In the genomic region with DNA sequence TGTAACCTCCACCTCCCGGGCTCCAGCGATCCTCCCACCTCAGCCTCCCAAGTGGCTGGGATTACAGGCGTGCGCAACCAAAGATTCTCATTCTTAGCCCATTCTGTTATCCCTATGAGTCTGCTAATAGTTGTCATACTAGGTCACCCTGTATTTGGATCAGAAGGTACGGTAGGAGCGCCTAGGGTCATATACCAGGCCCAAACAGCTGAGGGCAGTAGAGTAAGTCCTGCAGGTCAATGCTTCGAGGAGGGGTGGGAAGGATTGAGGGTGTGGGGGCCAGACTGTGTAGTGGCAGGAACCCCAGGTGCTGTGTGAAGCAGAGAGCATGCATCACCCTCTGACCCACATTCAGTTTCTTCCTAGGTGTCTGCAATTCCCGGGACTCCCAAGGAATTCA, we compare ENCODE assay signal across 26 cellular contexts. TPM values are rescaled to one million over a fixed set of nuclear protein-coding genes. Genes with fewer than 3 reads are reported as not detected.
DNase-seq lines count a peak whose midpoint lies in the region; ATAC-seq and TF ChIP-seq lines count a peak whose summit lies in the region.
"Had no signal": no experiment of that assay in that cellular context is flagged by ENCODE, and none has a peak within 500 bp of the region (broad histone marks: within the 10 kb centered on the region; RNA-seq: fewer than 3 reads in every experiment).

No MANE protein-coding gene starts in this region.

- no peaks in the 10 kb centered on the region for H3K27me3 ChIP-seq in GM23338 (ENCODE audit: insufficient read depth)
- H3K27me3 ChIP-seq in WERI-Rb-1 (ENCODE audit: insufficient read depth, low read depth, severe bottlenecking) = no peaks in the 10 kb centered on the region
- H3K27me3 ChIP-seq in neutrophil = no peaks in the 10 kb centered on the region
- H3K27me3 ChIP-seq: BLaER1 treated with 17β-estradiol and CSF1 and Interleukin-3, amounts not matched to agents 10 nM and 100 nM; colonic mucosa; pancreas; SJCRH30; thyroid gland; vagina had no signal

- H3K4me3 ChIP-seq in GM23338 (no peak overlapping the region), WERI-Rb-1 (ENCODE audit: low read depth, low read length) (no peak overlapping the region), neutrophil (ENCODE audit: low read depth in 1 of 2, low read length in 1 of 2) (no peak overlapping the region)
- H3K4me3 ChIP-seq: BLaER1 treated with 17β-estradiol and CSF1 and Interleukin-3, amounts not matched to agents 10 nM and 100 nM; colonic mucosa; pancreas; SJCRH30; thyroid gland; vagina had no signal

- peaks cover 11% of the 10 kb centered on the region for H3K4me1 Mint-ChIP-seq in GM23338

- no peak overlapping the region for H3K27ac Mint-ChIP-seq in GM23338
- H3K27ac Mint-ChIP-seq: activated naive CD8-positive, alpha-beta T cell treated with anti-CD3 and anti-CD28 coated beads, Interleukin-2, amount 50 U/mL, for 24 hours; stimulated activated naive CD8-positive, alpha-beta T cell treated with anti-CD3 and anti-CD28 coated beads, Interleukin-15, amount 100 ng/mL, for 72 hours had no signal

- 0 out of 2 replicates have a peak, but pooled peaks cover 7% of the 10 kb centered on the region for H3K4me1 ChIP-seq in GM23338 (ENCODE audit: insufficient read depth)
- peaks cover 37 to 41% of the 10 kb centered on the region in 2 experiments for H3K4me1 ChIP-seq in neutrophil (ENCODE audit: control insufficient read depth in 1 of 2, insufficient read depth in 1 of 2, low read depth in 1 of 2, low read length in 1 of 2)
- H3K4me1 ChIP-seq: Caco-2, colonic mucosa, SJCRH30 had no signal

- no peaks in the 10 kb centered on the region for H3K9me2 ChIP-seq in GM23338 (ENCODE audit: insufficient read depth)

- peak; percentile 39 for ATAC-seq in GM23338
- ATAC-seq: stimulated activated naive CD8-positive, alpha-beta T cell treated with anti-CD3 and anti-CD28 coated beads, Interleukin-15, amount 100 ng/mL, for 72 hours had no signal

- peaks cover 26% of the 10 kb centered on the region for H3K36me3 Mint-ChIP-seq in GM23338 (ENCODE audit: low read depth)

- no peaks in the 10 kb centered on the region for H3K79me2 ChIP-seq in GM23338 (replicated peaks; ENCODE audit: insufficient read depth)

- no peak overlapping the region for H3K4me3 Mint-ChIP-seq in GM23338
- H3K4me3 Mint-ChIP-seq: activated CD4-positive, alpha-beta T cell treated with anti-CD3 and anti-CD28 coated beads, Interleukin-2, amount 10 ng/mL, durations not matched to agents 7 days and 5 days; activated naive CD8-positive, alpha-beta T cell treated with anti-CD3 and anti-CD28 coated beads, Interleukin-2, amount 50 U/mL, for 24 hours; stimulated activated naive CD8-positive, alpha-beta T cell treated with anti-CD3 and anti-CD28 coated beads, Interleukin-15, amount 100 ng/mL, for 72 hours had no signal

- H4K20me1 ChIP-seq in GM23338 (replicated peaks; ENCODE audit: insufficient read depth) = no peaks in the 10 kb centered on the region
- H4K20me1 ChIP-seq: BLaER1 treated with 17β-estradiol and CSF1 and Interleukin-3, amounts not matched to agents 10 nM and 100 nM had no signal

- no peaks in the 10 kb centered on the region for H3K36me3 ChIP-seq in GM23338 (ENCODE audit: insufficient read depth)
- no peaks in the 10 kb centered on the region for H3K36me3 ChIP-seq in WERI-Rb-1
- peaks cover 36% of the 10 kb centered on the region for H3K36me3 ChIP-seq in neutrophil
- H3K36me3 ChIP-seq: BLaER1 treated with 17β-estradiol and CSF1 and Interleukin-3, amounts not matched to agents 10 nM and 100 nM; colonic mucosa; pancreas; SJCRH30; thyroid gland; vagina had no signal

- H3K4me2 ChIP-seq in GM23338 = no peak overlapping the region

- H3K9me3 ChIP-seq in WERI-Rb-1 (ENCODE audit: severe bottlenecking) (no peaks in the 10 kb centered on the region), neutrophil (no peaks in the 10 kb centered on the region)
- H3K9me3 ChIP-seq: BLaER1 treated with 17β-estradiol and CSF1 and Interleukin-3, amounts not matched to agents 10 nM and 100 nM; Caco-2; colonic mucosa; pancreas; SJCRH30; thyroid gland; vagina had no signal

- H3K9me3 Mint-ChIP-seq in GM23338 = peaks cover 22% of the 10 kb centered on the region
- H3K9me3 Mint-ChIP-seq: activated CD4-positive, alpha-beta T cell treated with anti-CD3 and anti-CD28 coated beads, Interleukin-2, amount 10 ng/mL, durations not matched to agents 7 days and 5 days; activated naive CD8-positive, alpha-beta T cell treated with anti-CD3 and anti-CD28 coated beads, Interleukin-2, amount 50 U/mL, for 24 hours; nephron; stimulated activated naive CD8-positive, alpha-beta T cell treated with anti-CD3 and anti-CD28 coated beads, Interleukin-15, amount 100 ng/mL, for 72 hours had no signal

- DNase-seq in ELR (ENCODE audit: low read depth) (peak; percentile 17), GM23338 (ENCODE audit: low spot score) (peak; percentile 65), WERI-Rb-1 (no peak), NCI-H524 treated with DMSO at 0.1 percent for 48 hours (lab: John Stamatoyannopoulos, UW) (no peak), NOMO-1 treated with dmso at 0.1 percent for 144 hours (lab: John Stamatoyannopoulos, UW; ENCODE audit: unreplicated experiment) (no peak), iPS-NIHi7 (ENCODE audit: extremely low spot score) (no peak)
- DNase-seq: NCI-H1417 treated with DMSO at 0.1 percent for 48 hours had no signal

- no peaks in the 10 kb centered on the region; the same call in 1 of the 2 replicates for H3F3A ChIP-seq in GM23338 (replicated peaks; ENCODE audit: low read depth)

- H2AFZ ChIP-seq in GM23338 = no peak overlapping the region

- peaks cover 33% of the 10 kb centered on the region for H3K27me3 Mint-ChIP-seq in GM23338 (ENCODE audit: insufficient read depth, low read depth, poor library complexity)
- H3K27me3 Mint-ChIP-seq: activated CD4-positive, alpha-beta T cell treated with anti-CD3 and anti-CD28 coated beads, Interleukin-2, amount 10 ng/mL, durations not matched to agents 7 days and 5 days; activated naive CD8-positive, alpha-beta T cell treated with anti-CD3 and anti-CD28 coated beads, Interleukin-2, amount 50 U/mL, for 24 hours; stimulated activated naive CD8-positive, alpha-beta T cell treated with anti-CD3 and anti-CD28 coated beads, Interleukin-15, amount 100 ng/mL, for 72 hours had no signal

- TF ChIP-seq CTCF in GM23338 (conservative IDR thresholded peaks at IDR 0.05; ENCODE audit: low read depth in 2 of 2) (peak; percentile 50 to 74), WERI-Rb-1 (IDR thresholded peaks at IDR 0.05; ENCODE audit: low read depth, low read length) (peak; percentile 31; the same call in 1 of the 2 replicates), neutrophil (IDR thresholded peaks at IDR 0.05) (no peak)

- no peak overlapping the region for H3K27ac ChIP-seq in GM23338 (ENCODE audit: low read depth)
- no peak overlapping the region for H3K27ac ChIP-seq in WERI-Rb-1
- H3K27ac ChIP-seq in neutrophil = peak overlapping the region; percentile 73
- H3K27ac ChIP-seq: BLaER1 treated with 17β-estradiol and CSF1 and Interleukin-3, amounts not matched to agents 10 nM and 100 nM; colonic mucosa; epithelial cell of prostate; pancreas; SJCRH30; thyroid gland; vagina had no signal

TF ChIP-seq in GM23338, 12 proteins besides CTCF, POLR2A, EP300 and RAD21 (continues in another document):
- TF ChIP-seq EZH2 (IDR thresholded peaks at IDR 0.05; ENCODE audit: low read depth, unreplicated experiment) (no peak), CREB1 (CRISPR knock-in tag; IDR thresholded peaks at IDR 0.05; ENCODE audit: low read depth) (no peak), STAT1 (IDR thresholded peaks at IDR 0.05; ENCODE audit: unreplicated experiment) (no peak)

RNA-seq across cellular contexts. Expression of a gene that starts 22.7 kb away (rescaled TPM):
- 3,419 and 3,629 TPM in 2 replicates for total RNA-seq in GM23338 (2014; rRNA removed; shearing (Covaris generic))
- polyA plus RNA-seq in GM23338 (2016; fragmentation: Nextera tagmentation; extraction: Ambion mirVana) = 1,839 and 1,914 TPM in 2 replicates
- total RNA-seq: Caco-2, glomerular endothelial cell had no signal
- polyA plus RNA-seq: AG04450 had no signal

RNA-seq across cellular contexts. Expression of a gene that starts 34.8 kb away (rescaled TPM):
- 11.1 and 11.2 TPM in 2 replicates for total RNA-seq in GM23338 (2014; rRNA removed; shearing (Covaris generic))
- 7.1 and 8.3 TPM in 2 replicates for polyA plus RNA-seq in GM23338 (2016; fragmentation: Nextera tagmentation; extraction: Ambion mirVana)

RNA-seq across cellular contexts. Expression of a gene that starts 35.6 kb away (rescaled TPM):
- total RNA-seq in GM23338 (2014; rRNA removed; shearing (Covaris generic)) = 37.0 and 46.7 TPM in 2 replicates
- polyA plus RNA-seq in GM23338 (2016; fragmentation: Nextera tagmentation; extraction: Ambion mirVana) = 19.8 and 21.3 TPM in 2 replicates

RNA-seq across cellular contexts. Expression of a gene that starts 54.3 kb away (rescaled TPM):
- not detected in 2 replicates for total RNA-seq in GM23338 (2014; rRNA removed; shearing (Covaris generic))
- polyA plus RNA-seq in GM23338 (2016; fragmentation: Nextera tagmentation; extraction: Ambion mirVana) = 0.47 and 1.3 TPM in 2 replicates
- total RNA-seq: activated CD4-positive, alpha-beta T cell treated with anti-CD3 and anti-CD28 coated beads, Interleukin-2, amount 10 ng/mL, durations not matched to agents 7 days and 5 days; activated CD8-positive, alpha-beta memory T cell treated with anti-CD3 and anti-CD28 coated beads for 36 hours; Caco-2; cardiac septum; colonic mucosa; glomerular endothelial cell; mammary epithelial cell; mucosa of gallbladder; pancreas; SJCRH30; thyroid gland; vagina had no signal
- polyA plus RNA-seq: AG04450, mammary epithelial cell, pancreas had no signal

Comparison
In these comparisons a context has a peak if more than half of its experiments do, and no peak if none do; other contexts are left out.
1. DNase-seq: peak in ELR (single experiment) and GM23338 (single experiment); none in WERI-Rb-1 (single experiment), NCI-H524 treated with DMSO at 0.1 percent for 48 hours (single experiment), NOMO-1 treated with dmso at 0.1 percent for 144 hours (single experiment) and iPS-NIHi7 (single experiment).